Comparison of ENCODE assay signal across 8 cellular contexts in the genomic region with DNA sequence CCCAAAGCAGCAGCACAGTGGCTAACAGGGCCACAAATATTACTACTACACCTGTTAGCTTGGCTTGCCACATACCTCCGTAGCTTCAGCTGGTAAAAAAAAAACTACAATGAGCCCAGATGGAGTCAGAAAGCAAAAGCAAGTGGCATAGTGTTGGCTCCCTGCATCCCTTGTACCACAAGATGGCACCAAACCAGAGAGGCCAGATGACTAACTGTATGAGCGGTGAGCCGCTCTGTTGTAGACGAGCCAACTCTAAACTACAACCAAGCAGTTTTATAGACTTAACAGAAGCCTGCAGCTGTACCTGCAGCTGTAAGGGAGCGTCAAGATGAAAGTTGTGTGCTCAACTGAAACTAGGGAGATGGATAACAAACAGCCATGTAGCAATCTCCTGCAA.
DNase-seq lines count a peak whose midpoint lies in the region; ATAC-seq and TF ChIP-seq lines count a peak whose summit lies in the region.

No MANE protein-coding gene starts in this region.

- H3K27me3 ChIP-seq in testis (no peaks in the 10 kb centered on the region), transverse colon (no peaks in the 10 kb centered on the region)

- no peak overlapping the region for H3K27ac ChIP-seq in 22Rv1
- no peak overlapping the region for H3K27ac ChIP-seq in testis
- H3K27ac ChIP-seq in transverse colon, result no peak overlapping the region

- peak; percentile 84 for TF ChIP-seq CTCF in 22Rv1 (IDR thresholded peaks at IDR 0.05)
- TF ChIP-seq CTCF in fibroblast of the aortic adventitia (IDR thresholded peaks at IDR 0.05; ENCODE audit: insufficient read depth, low read length), result peak; percentile 27
- TF ChIP-seq CTCF in testis (IDR thresholded peaks at IDR 0.05), result no peak
- peak in 1 of 5 experiments; percentile 14 for TF ChIP-seq CTCF in transverse colon (IDR thresholded peaks at IDR 0.05)

- ATAC-seq in GM18498 (IDR thresholded peaks at IDR 0.05; ENCODE audit: unreplicated experiment), result peak; percentile 85

- in situ Hi-C loops in transverse colon (cut with MboI; ENCODE audit: low pct_ligation_motif_present in 1 of 4, low pct_unique_long_range_greater_than_20kb in 1 of 4, low sequenced_read_pairs in 3 of 4), result no loop called here

- no peak overlapping the region for H3K4me3 ChIP-seq in fibroblast of the aortic adventitia (ENCODE audit: low read depth, low read length)
- no peak overlapping the region for H3K4me3 ChIP-seq in testis
- no peak overlapping the region for H3K4me3 ChIP-seq in transverse colon

- H3K9me3 ChIP-seq in testis, result no peaks in the 10 kb centered on the region
- H3K9me3 ChIP-seq in transverse colon, result no peaks in the 10 kb centered on the region

- H3K4me1 ChIP-seq in testis, result no peaks in the 10 kb centered on the region
- H3K4me1 ChIP-seq in transverse colon, result no peaks in the 10 kb centered on the region

- no peak for TF ChIP-seq EP300 in transverse colon (IDR thresholded peaks at IDR 0.05; ENCODE audit: low read depth)

- intact Hi-C loops in testis (cut with DNase I; ENCODE audit: low total_unique reads), result no loop called here
- intact Hi-C loops in transverse colon (cut with DNase I; ENCODE audit: low total_unique reads), result no loop called here

- DNase-seq in NCI-H69 (lab: John Stamatoyannopoulos, UW), result peak; percentile 49
- DNase-seq in fibroblast of the aortic adventitia (ENCODE audit: low read depth), result peak; percentile 27
- DNase-seq in GM19240 (ENCODE audit: insufficient read length, low spot score), result no peak
- DNase-seq in testis, result no peak
- DNase-seq in NCI-H1436 (lab: John Stamatoyannopoulos, UW), result no peak
- DNase-seq in transverse colon, result no peak

- TF ChIP-seq POLR2A in testis (IDR thresholded peaks at IDR 0.05) (no peak), transverse colon (IDR thresholded peaks at IDR 0.05) (no peak)

- 64 to 70% methylated on average over 5 of the region's 5 CpGs for WGBS in testis, 2 donors
- 0 to 47% methylated on average over 1 to 5 of the region's 5 CpGs for WGBS in transverse colon (ENCODE audit: low coverage in 1 of 2), 2 donors

- no peaks in the 10 kb centered on the region for H3K36me3 ChIP-seq in testis (ENCODE audit: low read depth, missing control alignments)
- no peaks in the 10 kb centered on the region for H3K36me3 ChIP-seq in transverse colon

Comparison
In these comparisons a context has a peak if more than half of its experiments do, and no peak if none do; other contexts are left out.
1. CTCF ChIP-seq: peak in 22Rv1 (single experiment) and fibroblast of the aortic adventitia (single experiment); none in testis (0 of 3).
2. DNase-seq: peak in NCI-H69 (single experiment) and fibroblast of the aortic adventitia (single experiment); none in GM19240 (single experiment), testis (single experiment), NCI-H1436 (single experiment) and transverse colon (single experiment).